ENCODE assay signal across 25 cellular contexts in the genomic region with DNA sequence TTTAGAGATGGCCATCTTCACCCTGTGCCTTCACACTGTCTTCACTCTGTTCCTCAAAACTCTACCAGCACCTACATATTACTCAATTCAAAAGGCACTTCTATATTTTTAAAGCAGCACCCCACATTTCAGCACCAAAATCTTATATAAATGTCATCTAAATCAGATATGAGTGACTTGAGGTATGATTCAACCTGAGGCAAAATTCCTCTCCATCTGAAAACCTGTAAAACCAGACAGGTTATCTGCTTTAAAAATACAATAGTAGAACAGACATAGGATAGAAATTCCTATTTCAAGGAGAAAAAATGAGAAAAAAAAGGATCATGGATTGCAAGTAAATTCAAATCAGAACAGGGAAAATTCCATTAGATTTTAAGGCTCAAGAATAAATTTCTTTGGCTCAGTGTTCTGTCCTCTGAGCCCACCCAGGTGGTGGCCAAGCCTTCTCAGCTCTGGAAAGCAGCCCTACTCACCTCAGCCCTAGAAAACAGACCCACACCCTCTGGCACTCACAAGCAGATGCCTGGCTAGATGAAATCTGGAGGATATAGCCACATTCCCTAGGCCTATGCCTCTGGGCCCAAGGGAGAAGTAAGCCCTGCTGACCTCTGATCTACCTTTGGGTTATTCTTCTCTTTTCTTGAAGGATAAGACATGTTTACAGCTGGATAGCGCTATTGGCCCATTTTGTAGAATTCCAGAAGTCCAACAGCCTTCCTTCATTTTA.
"Had no signal": no experiment of that assay in that cellular context is flagged by ENCODE, and none has a peak within 500 bp of the region (broad histone marks: within the 10 kb centered on the region; RNA-seq: fewer than 3 reads in every experiment).

No MANE protein-coding gene starts in this region.

- H3K27me3 ChIP-seq: neutrophil, right atrium auricular region, suprapubic skin, transverse colon had no signal

- H3K27ac ChIP-seq: lower lobe of right lung, neutrophil, parathyroid adenoma, right atrium auricular region, suprapubic skin, transverse colon had no signal

- H3K9me3 Mint-ChIP-seq: effector memory CD8-positive, alpha-beta T cell; natural killer cell had no signal

- H3K36me3 ChIP-seq: lower lobe of right lung, neutrophil, right atrium auricular region, suprapubic skin, transverse colon had no signal

- H3K27ac Mint-ChIP-seq: effector memory CD8-positive, alpha-beta T cell; immature natural killer cell; natural killer cell; progenitor cell of endocrine pancreas; stimulated activated naive CD8-positive, alpha-beta T cell treated with anti-CD3 and anti-CD28 coated beads, Interleukin-15, amount 100 ng/mL, for 72 hours had no signal

- DNase-seq: cortex of kidney; effector memory CD8-positive, alpha-beta T cell; hypothalamus; immature natural killer cell; left ventricle myocardium superior; lower lobe of right lung; natural killer cell; stimulated activated CD4-positive, alpha-beta T cell treated with anti-CD3 and anti-CD28 coated beads, Interleukin-12 subunit alpha, Interleukin-12 subunit beta, amount 100 ng/mL, for 4 hours; stimulated activated CD4-positive, alpha-beta T cell treated with anti-CD3 and anti-CD28 coated beads, Interleukin-1b, Interleukin-23, amount 100 ng/mL, for 48 hours; stimulated activated CD4-positive, alpha-beta T cell treated with anti-CD3 and anti-CD28 coated beads, Interleukin-4, amount 100 ng/mL, for 1 hour; stimulated activated CD8-positive, alpha-beta memory T cell treated with anti-CD3 and anti-CD28 coated beads, Interleukin-4, amount 100 ng/mL, for 48 hours; stimulated activated naive CD4-positive, alpha-beta T cell; stimulated activated naive CD8-positive, alpha-beta T cell treated with anti-CD3 and anti-CD28 coated beads, Interleukin-15, amount 100 ng/mL, for 72 hours; transverse colon had no signal

- H3K4me3 ChIP-seq: lower lobe of right lung, right atrium auricular region, smooth muscle cell, suprapubic skin, transverse colon had no signal

- H3K4me1 Mint-ChIP-seq: immature natural killer cell, natural killer cell, neural crest cell had no signal

- FAIRE-seq: endometrium, frontal cortex, keratinocyte had no signal

- H3K27me3 Mint-ChIP-seq: effector memory CD8-positive, alpha-beta T cell; progenitor cell of endocrine pancreas; stimulated activated naive CD8-positive, alpha-beta T cell treated with anti-CD3 and anti-CD28 coated beads, Interleukin-15, amount 100 ng/mL, for 72 hours had no signal

- H3K79me2 ChIP-seq: parathyroid adenoma had no signal

- H3K4me3 Mint-ChIP-seq: effector memory CD8-positive, alpha-beta T cell; immature natural killer cell; natural killer cell; neural crest cell; stimulated activated naive CD8-positive, alpha-beta T cell treated with anti-CD3 and anti-CD28 coated beads, Interleukin-15, amount 100 ng/mL, for 72 hours had no signal

- H3K4me2 ChIP-seq: smooth muscle cell had no signal

- H3K9ac ChIP-seq: parathyroid adenoma had no signal

- H3K36me3 Mint-ChIP-seq: immature natural killer cell, natural killer cell had no signal

- H3K4me1 ChIP-seq: lower lobe of right lung, parathyroid adenoma, right atrium auricular region, suprapubic skin, transverse colon had no signal

- H3K9me3 ChIP-seq: lower lobe of right lung, neutrophil, suprapubic skin, transverse colon had no signal

- H2AFZ ChIP-seq: parathyroid adenoma had no signal

- ATAC-seq: effector memory CD8-positive, alpha-beta T cell; left ventricle myocardium superior; lower lobe of right lung; natural killer cell; sciatic nerve; stimulated activated naive CD8-positive, alpha-beta T cell treated with anti-CD3 and anti-CD28 coated beads, Interleukin-15, amount 100 ng/mL, for 72 hours had no signal
